Comparison of ENCODE assay signal across 1 cellular context in the genomic region with DNA sequence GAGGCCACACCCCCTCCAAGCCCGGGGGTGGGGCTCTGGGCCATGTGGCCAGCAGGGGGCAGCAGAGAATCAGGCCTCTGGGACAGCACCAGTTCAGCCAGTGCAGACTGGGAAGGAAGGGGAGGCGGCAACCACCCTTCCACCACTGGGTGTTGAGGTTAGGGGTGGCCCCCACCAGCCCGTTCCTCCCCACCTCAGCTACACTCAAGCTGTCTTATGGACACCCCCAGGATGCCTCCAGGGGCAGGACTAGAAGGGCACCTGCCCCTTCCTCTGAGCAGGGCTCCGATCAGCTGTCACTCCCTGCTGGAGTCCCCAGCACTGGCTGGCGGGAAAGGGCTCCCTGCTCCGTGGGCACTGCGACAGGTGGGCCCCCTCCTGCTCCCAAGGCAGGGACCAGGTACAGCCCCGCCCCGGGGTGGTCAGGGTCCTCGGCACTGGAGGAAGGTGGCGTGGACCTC.
TF ChIP-seq lines count a peak whose summit lies in the region.

No MANE protein-coding gene starts in this region.

TF ChIP-seq in HepG2, 621 proteins besides CTCF, POLR2A, EP300 and RAD21 (continued from another document and continues in another):
- no peak for TF ChIP-seq GLMP (CRISPR knock-in tag; IDR thresholded peaks at IDR 0.05; ENCODE audit: borderline replicate concordance)
- no peak for TF ChIP-seq ADNP (CRISPR knock-in tag; IDR thresholded peaks at IDR 0.05)
- TF ChIP-seq TARDBP (CRISPR knock-in tag; IDR thresholded peaks at IDR 0.05) = peak; percentile 70
- peak; percentile 47; the same call in 1 of the 2 replicates for TF ChIP-seq MYC (CRISPR knock-in tag; IDR thresholded peaks at IDR 0.05; ENCODE audit: borderline replicate concordance)
- TF ChIP-seq EHMT2 (IDR thresholded peaks at IDR 0.05; ENCODE audit: borderline replicate concordance, low read depth, low read length) = no peak
- TF ChIP-seq ZNF839 (CRISPR knock-in tag; IDR thresholded peaks at IDR 0.05; ENCODE audit: borderline replicate concordance) = no peak
- no peak for TF ChIP-seq RNF219 (CRISPR knock-in tag; IDR thresholded peaks at IDR 0.05)
- no peak; the same call in 1 of the 2 replicates for TF ChIP-seq ZNF713 (CRISPR knock-in tag; IDR thresholded peaks at IDR 0.05)
- TF ChIP-seq ZBTB7B (CRISPR knock-in tag; IDR thresholded peaks at IDR 0.05) = no peak
- no peak for TF ChIP-seq NFYB (CRISPR knock-in tag; IDR thresholded peaks at IDR 0.05)
- TF ChIP-seq, protein P1, sequence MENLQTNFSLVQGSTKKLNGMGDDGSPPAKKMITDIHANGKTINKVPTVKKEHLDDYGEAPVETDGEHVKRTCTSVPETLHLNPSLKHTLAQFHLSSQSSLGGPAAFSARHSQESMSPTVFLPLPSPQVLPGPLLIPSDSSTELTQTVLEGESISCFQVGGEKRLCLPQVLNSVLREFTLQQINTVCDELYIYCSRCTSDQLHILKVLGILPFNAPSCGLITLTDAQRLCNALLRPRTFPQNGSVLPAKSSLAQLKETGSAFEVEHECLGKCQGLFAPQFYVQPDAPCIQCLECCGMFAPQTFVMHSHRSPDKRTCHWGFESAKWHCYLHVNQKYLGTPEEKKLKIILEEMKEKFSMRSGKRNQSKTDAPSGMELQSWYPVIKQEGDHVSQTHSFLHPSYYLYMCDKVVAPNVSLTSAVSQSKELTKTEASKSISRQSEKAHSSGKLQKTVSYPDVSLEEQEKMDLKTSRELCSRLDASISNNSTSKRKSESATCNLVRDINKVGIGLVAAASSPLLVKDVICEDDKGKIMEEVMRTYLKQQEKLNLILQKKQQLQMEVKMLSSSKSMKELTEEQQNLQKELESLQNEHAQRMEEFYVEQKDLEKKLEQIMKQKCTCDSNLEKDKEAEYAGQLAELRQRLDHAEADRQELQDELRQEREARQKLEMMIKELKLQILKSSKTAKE (CRISPR knock-in tag; IDR thresholded peaks at IDR 0.05; ENCODE audit: borderline replicate concordance) = no peak
- TF ChIP-seq ZNF782 (CRISPR knock-in tag; IDR thresholded peaks at IDR 0.05; ENCODE audit: borderline replicate concordance) = peak; percentile 69; the same call in 1 of the 2 replicates
- no peak for TF ChIP-seq ZNF773 (CRISPR knock-in tag; IDR thresholded peaks at IDR 0.05; ENCODE audit: borderline replicate concordance)
- TF ChIP-seq ZNF83 (CRISPR knock-in tag; IDR thresholded peaks at IDR 0.05; ENCODE audit: borderline replicate concordance) = no peak
- TF ChIP-seq ZNF549 (CRISPR knock-in tag; IDR thresholded peaks at IDR 0.05) = no peak
- TF ChIP-seq, protein P2, sequence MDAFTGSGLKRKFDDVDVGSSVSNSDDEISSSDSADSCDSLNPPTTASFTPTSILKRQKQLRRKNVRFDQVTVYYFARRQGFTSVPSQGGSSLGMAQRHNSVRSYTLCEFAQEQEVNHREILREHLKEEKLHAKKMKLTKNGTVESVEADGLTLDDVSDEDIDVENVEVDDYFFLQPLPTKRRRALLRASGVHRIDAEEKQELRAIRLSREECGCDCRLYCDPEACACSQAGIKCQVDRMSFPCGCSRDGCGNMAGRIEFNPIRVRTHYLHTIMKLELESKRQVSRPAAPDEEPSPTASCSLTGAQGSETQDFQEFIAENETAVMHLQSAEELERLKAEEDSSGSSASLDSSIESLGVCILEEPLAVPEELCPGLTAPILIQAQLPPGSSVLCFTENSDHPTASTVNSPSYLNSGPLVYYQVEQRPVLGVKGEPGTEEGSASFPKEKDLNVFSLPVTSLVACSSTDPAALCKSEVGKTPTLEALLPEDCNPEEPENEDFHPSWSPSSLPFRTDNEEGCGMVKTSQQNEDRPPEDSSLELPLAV (CRISPR knock-in tag; conservative IDR thresholded peaks at IDR 0.05; ENCODE audit: low read depth) = no peak
- TF ChIP-seq HMGA1 (CRISPR knock-in tag; conservative IDR thresholded peaks at IDR 0.05) = no peak
- TF ChIP-seq SP4 (CRISPR knock-in tag; IDR thresholded peaks at IDR 0.05) = peak; percentile 73; the same call in 1 of the 2 replicates
- TF ChIP-seq BRD4 (CRISPR knock-in tag; IDR thresholded peaks at IDR 0.05) = no peak
- TF ChIP-seq TAF15 (IDR thresholded peaks at IDR 0.05; ENCODE audit: low read depth, low read length, poor library complexity, severe bottlenecking) = peak; percentile 37
- TF ChIP-seq USF2 (IDR thresholded peaks at IDR 0.05; ENCODE audit: low read depth, low read length) = no peak
- TF ChIP-seq USF2 (CRISPR knock-in tag; IDR thresholded peaks at IDR 0.05; ENCODE audit: borderline replicate concordance) = no peak
- TF ChIP-seq ZFP90 (CRISPR knock-in tag; IDR thresholded peaks at IDR 0.05; ENCODE audit: borderline replicate concordance) = no peak
- TF ChIP-seq WIZ (CRISPR knock-in tag; IDR thresholded peaks at IDR 0.05) = no peak
- TF ChIP-seq ZNF138 (CRISPR knock-in tag; IDR thresholded peaks at IDR 0.05; ENCODE audit: low read depth) = no peak
- TF ChIP-seq DBP (CRISPR knock-in tag; IDR thresholded peaks at IDR 0.05; ENCODE audit: not compliant biosample characterization) = no peak
- no peak for TF ChIP-seq ZNF382 (CRISPR knock-in tag; IDR thresholded peaks at IDR 0.05; ENCODE audit: borderline replicate concordance)
- TF ChIP-seq ZNF335 (CRISPR knock-in tag; IDR thresholded peaks at IDR 0.05) = no peak
- no peak for TF ChIP-seq ZNF546 (CRISPR knock-in tag; conservative IDR thresholded peaks at IDR 0.05)
- TF ChIP-seq MAX (IDR thresholded peaks at IDR 0.05) = no peak
- TF ChIP-seq NFATC3 (CRISPR knock-in tag; IDR thresholded peaks at IDR 0.05) = no peak
- peak; percentile 84 for TF ChIP-seq ERF (CRISPR knock-in tag; IDR thresholded peaks at IDR 0.05)
- TF ChIP-seq SUZ12 (IDR thresholded peaks at IDR 0.05; ENCODE audit: low read depth, low read length) = no peak
- no peak for TF ChIP-seq CENPT (CRISPR knock-in tag; IDR thresholded peaks at IDR 0.05; ENCODE audit: low read depth)
- no peak for TF ChIP-seq POLR2AphosphoS5 (IDR thresholded peaks at IDR 0.05; ENCODE audit: low read depth, low read length)
- TF ChIP-seq NR2F6 (IDR thresholded peaks at IDR 0.05) = no peak
- TF ChIP-seq NR2F6 (CRISPR knock-in tag; IDR thresholded peaks at IDR 0.05) = peak; percentile 47; the same call in 1 of the 2 replicates
- TF ChIP-seq CREB3 (CRISPR knock-in tag; IDR thresholded peaks at IDR 0.05) = no peak
- TF ChIP-seq ZNF260 (CRISPR knock-in tag; IDR thresholded peaks at IDR 0.05; ENCODE audit: borderline replicate concordance, low read depth) = no peak
- no peak for TF ChIP-seq ZNF543 (CRISPR knock-in tag; IDR thresholded peaks at IDR 0.05)
- no peak for TF ChIP-seq JUNB (CRISPR knock-in tag; IDR thresholded peaks at IDR 0.05; ENCODE audit: borderline replicate concordance)
- TF ChIP-seq HMG20A (CRISPR knock-in tag; IDR thresholded peaks at IDR 0.05; ENCODE audit: borderline replicate concordance) = no peak
- TF ChIP-seq HNRNPH1 (optimal IDR thresholded peaks at IDR 0.05; ENCODE audit: low read depth, low read length) = no peak
- TF ChIP-seq, protein P3, sequence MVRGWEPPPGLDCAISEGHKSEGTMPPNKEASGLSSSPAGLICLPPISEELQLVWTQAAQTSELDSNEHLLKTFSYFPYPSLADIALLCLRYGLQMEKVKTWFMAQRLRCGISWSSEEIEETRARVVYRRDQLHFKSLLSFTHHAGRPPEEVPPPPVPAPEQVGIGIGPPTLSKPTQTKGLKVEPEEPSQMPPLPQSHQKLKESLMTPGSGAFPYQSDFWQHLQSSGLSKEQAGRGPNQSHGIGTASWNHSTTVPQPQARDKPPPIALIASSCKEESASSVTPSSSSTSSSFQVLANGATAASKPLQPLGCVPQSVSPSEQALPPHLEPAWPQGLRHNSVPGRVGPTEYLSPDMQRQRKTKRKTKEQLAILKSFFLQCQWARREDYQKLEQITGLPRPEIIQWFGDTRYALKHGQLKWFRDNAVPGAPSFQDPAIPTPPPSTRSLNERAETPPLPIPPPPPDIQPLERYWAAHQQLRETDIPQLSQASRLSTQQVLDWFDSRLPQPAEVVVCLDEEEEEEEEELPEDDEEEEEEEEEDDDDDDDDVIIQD (CRISPR knock-in tag; IDR thresholded peaks at IDR 0.05; ENCODE audit: low read depth) = peak; percentile 52; the same call in 1 of the 2 replicates
- TF ChIP-seq, protein P4, sequence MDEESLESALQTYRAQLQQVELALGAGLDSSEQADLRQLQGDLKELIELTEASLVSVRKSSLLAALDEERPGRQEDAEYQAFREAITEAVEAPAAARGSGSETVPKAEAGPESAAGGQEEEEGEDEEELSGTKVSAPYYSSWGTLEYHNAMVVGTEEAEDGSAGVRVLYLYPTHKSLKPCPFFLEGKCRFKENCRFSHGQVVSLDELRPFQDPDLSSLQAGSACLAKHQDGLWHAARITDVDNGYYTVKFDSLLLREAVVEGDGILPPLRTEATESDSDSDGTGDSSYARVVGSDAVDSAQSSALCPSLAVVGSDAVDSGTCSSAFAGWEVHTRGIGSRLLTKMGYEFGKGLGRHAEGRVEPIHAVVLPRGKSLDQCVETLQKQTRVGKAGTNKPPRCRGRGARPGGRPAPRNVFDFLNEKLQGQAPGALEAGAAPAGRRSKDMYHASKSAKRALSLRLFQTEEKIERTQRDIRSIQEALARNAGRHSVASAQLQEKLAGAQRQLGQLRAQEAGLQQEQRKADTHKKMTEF (CRISPR knock-in tag; IDR thresholded peaks at IDR 0.05) = peak; percentile 80
- TF ChIP-seq SMAD9 (CRISPR knock-in tag; IDR thresholded peaks at IDR 0.05) = no peak
- no peak for TF ChIP-seq SETDB1 (CRISPR knock-in tag; IDR thresholded peaks at IDR 0.05; ENCODE audit: borderline replicate concordance)
- TF ChIP-seq ZNF75D (CRISPR knock-in tag; IDR thresholded peaks at IDR 0.05; ENCODE audit: borderline replicate concordance) = no peak
- TF ChIP-seq ZMYM3 (CRISPR knock-in tag; IDR thresholded peaks at IDR 0.05) = 0 out of 2 replicates have a peak, but pooled peaks have one; percentile 18
